ENCODE assay signal across 1 cellular context in the genomic region with DNA sequence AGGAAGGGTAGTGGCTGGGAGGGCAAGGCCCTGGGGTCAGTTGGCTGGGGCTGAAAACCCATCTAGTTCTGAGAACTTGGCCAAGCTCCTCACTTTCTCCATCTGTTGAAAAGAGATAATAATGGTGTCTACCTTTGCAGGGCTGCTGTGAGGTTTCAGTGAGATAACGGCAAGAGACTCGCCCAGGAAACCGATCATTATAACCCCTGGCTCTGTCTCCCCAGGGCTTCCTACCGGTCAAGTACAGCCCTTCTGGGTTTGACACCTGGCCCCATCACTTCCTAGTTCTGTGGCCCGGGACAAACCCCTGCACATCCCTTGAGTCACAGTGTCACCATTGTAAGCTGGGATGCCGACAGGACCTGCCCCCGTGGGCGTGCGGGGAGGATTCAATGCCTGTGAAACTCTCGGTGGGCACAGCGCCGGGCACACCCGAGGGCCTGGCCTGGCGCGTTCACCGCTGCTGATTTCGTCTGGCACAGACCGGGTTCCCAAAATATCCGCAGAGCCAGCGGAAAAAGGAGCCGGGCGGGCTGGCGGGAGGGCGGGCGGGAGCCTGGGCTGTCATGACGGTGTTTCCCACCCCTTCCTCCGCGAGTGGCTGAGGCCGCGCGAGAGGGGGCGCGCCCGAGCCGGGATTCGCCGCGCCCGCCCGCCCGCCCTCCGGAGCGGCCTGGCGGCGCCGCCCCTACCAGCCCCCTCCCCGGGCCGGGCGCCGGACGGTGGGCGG.
TF ChIP-seq lines count a peak whose summit lies in the region.

No MANE protein-coding gene starts in this region.

TF ChIP-seq in HepG2, 621 proteins besides CTCF, POLR2A, EP300 and RAD21 (continues in another document):
- TF ChIP-seq, protein P1, sequence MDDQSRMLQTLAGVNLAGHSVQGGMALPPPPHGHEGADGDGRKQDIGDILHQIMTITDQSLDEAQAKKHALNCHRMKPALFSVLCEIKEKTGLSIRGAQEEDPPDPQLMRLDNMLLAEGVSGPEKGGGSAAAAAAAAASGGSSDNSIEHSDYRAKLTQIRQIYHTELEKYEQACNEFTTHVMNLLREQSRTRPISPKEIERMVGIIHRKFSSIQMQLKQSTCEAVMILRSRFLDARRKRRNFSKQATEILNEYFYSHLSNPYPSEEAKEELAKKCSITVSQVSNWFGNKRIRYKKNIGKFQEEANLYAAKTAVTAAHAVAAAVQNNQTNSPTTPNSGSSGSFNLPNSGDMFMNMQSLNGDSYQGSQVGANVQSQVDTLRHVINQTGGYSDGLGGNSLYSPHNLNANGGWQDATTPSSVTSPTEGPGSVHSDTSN (CRISPR knock-in tag; IDR thresholded peaks at IDR 0.05; ENCODE audit: borderline replicate concordance) = no peak
- TF ChIP-seq, protein P2, sequence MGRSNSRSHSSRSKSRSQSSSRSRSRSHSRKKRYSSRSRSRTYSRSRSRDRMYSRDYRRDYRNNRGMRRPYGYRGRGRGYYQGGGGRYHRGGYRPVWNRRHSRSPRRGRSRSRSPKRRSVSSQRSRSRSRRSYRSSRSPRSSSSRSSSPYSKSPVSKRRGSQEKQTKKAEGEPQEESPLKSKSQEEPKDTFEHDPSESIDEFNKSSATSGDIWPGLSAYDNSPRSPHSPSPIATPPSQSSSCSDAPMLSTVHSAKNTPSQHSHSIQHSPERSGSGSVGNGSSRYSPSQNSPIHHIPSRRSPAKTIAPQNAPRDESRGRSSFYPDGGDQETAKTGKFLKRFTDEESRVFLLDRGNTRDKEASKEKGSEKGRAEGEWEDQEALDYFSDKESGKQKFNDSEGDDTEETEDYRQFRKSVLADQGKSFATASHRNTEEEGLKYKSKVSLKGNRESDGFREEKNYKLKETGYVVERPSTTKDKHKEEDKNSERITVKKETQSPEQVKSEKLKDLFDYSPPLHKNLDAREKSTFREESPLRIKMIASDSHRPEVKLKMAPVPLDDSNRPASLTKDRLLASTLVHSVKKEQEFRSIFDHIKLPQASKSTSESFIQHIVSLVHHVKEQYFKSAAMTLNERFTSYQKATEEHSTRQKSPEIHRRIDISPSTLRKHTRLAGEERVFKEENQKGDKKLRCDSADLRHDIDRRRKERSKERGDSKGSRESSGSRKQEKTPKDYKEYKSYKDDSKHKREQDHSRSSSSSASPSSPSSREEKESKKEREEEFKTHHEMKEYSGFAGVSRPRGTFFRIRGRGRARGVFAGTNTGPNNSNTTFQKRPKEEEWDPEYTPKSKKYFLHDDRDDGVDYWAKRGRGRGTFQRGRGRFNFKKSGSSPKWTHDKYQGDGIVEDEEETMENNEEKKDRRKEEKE (IDR thresholded peaks at IDR 0.05) = no peak
- TF ChIP-seq, protein P3, sequence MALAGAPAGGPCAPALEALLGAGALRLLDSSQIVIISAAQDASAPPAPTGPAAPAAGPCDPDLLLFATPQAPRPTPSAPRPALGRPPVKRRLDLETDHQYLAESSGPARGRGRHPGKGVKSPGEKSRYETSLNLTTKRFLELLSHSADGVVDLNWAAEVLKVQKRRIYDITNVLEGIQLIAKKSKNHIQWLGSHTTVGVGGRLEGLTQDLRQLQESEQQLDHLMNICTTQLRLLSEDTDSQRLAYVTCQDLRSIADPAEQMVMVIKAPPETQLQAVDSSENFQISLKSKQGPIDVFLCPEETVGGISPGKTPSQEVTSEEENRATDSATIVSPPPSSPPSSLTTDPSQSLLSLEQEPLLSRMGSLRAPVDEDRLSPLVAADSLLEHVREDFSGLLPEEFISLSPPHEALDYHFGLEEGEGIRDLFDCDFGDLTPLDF (CRISPR knock-in tag; IDR thresholded peaks at IDR 0.05) = no peak
- TF ChIP-seq ZFP36L2 (CRISPR knock-in tag; IDR thresholded peaks at IDR 0.05) = no peak
- TF ChIP-seq ZNF670 (CRISPR knock-in tag; IDR thresholded peaks at IDR 0.05; ENCODE audit: borderline replicate concordance) = no peak
- TF ChIP-seq HNRNPLL (IDR thresholded peaks at IDR 0.05; ENCODE audit: low read depth, low read length, poor library complexity, severe bottlenecking) = no peak
- 0 out of 2 replicates have a peak, but pooled peaks have one; percentile 42 for TF ChIP-seq SIN3A (IDR thresholded peaks at IDR 0.05; ENCODE audit: borderline replicate concordance, low read depth, low read length)
- no peak for TF ChIP-seq ZFP36 (IDR thresholded peaks at IDR 0.05; ENCODE audit: borderline replicate concordance, low read depth, low read length, partially characterized antibody)
- no peak for TF ChIP-seq NRL (CRISPR knock-in tag; IDR thresholded peaks at IDR 0.05; ENCODE audit: borderline replicate concordance)
- TF ChIP-seq MAFK (conservative IDR thresholded peaks at IDR 0.05 in 1 of 2, IDR thresholded peaks at IDR 0.05 in 1 of 2; ENCODE audit: low read length in 2 of 2) = no peak
- TF ChIP-seq GATA4 (IDR thresholded peaks at IDR 0.05; ENCODE audit: borderline replicate concordance, low read depth) = no peak
- TF ChIP-seq ZBTB20 (CRISPR knock-in tag; IDR thresholded peaks at IDR 0.05; ENCODE audit: borderline replicate concordance, low read depth) = no peak
- TF ChIP-seq ZNF180 (CRISPR knock-in tag; IDR thresholded peaks at IDR 0.05; ENCODE audit: borderline replicate concordance, low read depth) = no peak
- no peak for TF ChIP-seq SATB2 (CRISPR knock-in tag; IDR thresholded peaks at IDR 0.05)
- TF ChIP-seq JUN (CRISPR knock-in tag; IDR thresholded peaks at IDR 0.05) = no peak
- TF ChIP-seq, protein P4, sequence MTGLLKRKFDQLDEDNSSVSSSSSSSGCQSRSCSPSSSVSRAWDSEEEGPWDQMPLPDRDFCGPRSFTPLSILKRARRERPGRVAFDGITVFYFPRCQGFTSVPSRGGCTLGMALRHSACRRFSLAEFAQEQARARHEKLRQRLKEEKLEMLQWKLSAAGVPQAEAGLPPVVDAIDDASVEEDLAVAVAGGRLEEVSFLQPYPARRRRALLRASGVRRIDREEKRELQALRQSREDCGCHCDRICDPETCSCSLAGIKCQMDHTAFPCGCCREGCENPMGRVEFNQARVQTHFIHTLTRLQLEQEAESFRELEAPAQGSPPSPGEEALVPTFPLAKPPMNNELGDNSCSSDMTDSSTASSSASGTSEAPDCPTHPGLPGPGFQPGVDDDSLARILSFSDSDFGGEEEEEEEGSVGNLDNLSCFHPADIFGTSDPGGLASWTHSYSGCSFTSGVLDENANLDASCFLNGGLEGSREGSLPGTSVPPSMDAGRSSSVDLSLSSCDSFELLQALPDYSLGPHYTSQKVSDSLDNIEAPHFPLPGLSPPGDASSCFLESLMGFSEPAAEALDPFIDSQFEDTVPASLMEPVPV (CRISPR knock-in tag; IDR thresholded peaks at IDR 0.05) = no peak
- TF ChIP-seq ZNF451 (CRISPR knock-in tag; IDR thresholded peaks at IDR 0.05) = no peak
- TF ChIP-seq ZEB1 (IDR thresholded peaks at IDR 0.05; ENCODE audit: insufficient replicate concordance, low read depth) = no peak
- TF ChIP-seq, protein P5, sequence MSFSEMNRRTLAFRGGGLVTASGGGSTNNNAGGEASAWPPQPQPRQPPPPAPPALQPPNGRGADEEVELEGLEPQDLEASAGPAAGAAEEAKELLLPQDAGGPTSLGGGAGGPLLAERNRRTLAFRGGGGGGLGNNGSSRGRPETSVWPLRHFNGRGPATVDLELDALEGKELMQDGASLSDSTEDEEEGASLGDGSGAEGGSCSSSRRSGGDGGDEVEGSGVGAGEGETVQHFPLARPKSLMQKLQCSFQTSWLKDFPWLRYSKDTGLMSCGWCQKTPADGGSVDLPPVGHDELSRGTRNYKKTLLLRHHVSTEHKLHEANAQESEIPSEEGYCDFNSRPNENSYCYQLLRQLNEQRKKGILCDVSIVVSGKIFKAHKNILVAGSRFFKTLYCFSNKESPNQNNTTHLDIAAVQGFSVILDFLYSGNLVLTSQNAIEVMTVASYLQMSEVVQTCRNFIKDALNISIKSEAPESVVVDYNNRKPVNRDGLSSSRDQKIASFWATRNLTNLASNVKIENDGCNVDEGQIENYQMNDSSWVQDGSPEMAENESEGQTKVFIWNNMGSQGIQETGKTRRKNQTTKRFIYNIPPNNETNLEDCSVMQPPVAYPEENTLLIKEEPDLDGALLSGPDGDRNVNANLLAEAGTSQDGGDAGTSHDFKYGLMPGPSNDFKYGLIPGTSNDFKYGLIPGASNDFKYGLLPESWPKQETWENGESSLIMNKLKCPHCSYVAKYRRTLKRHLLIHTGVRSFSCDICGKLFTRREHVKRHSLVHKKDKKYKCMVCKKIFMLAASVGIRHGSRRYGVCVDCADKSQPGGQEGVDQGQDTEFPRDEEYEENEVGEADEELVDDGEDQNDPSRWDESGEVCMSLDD (CRISPR knock-in tag; IDR thresholded peaks at IDR 0.05; ENCODE audit: borderline replicate concordance) = no peak
- no peak for TF ChIP-seq TP53 (CRISPR knock-in tag; conservative IDR thresholded peaks at IDR 0.05)
- TF ChIP-seq, protein P6, sequence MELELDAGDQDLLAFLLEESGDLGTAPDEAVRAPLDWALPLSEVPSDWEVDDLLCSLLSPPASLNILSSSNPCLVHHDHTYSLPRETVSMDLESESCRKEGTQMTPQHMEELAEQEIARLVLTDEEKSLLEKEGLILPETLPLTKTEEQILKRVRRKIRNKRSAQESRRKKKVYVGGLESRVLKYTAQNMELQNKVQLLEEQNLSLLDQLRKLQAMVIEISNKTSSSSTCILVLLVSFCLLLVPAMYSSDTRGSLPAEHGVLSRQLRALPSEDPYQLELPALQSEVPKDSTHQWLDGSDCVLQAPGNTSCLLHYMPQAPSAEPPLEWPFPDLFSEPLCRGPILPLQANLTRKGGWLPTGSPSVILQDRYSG (CRISPR knock-in tag; IDR thresholded peaks at IDR 0.05) = no peak
- no peak for TF ChIP-seq GABPA (IDR thresholded peaks at IDR 0.05; ENCODE audit: low read depth, low read length)
- TF ChIP-seq GABPA (CRISPR knock-in tag; IDR thresholded peaks at IDR 0.05; ENCODE audit: low read depth) = peak; percentile 8; the same call in 1 of the 2 replicates
- TF ChIP-seq TOPORS (CRISPR knock-in tag; IDR thresholded peaks at IDR 0.05) = no peak
- TF ChIP-seq ZNF326 (CRISPR knock-in tag; IDR thresholded peaks at IDR 0.05; ENCODE audit: borderline replicate concordance) = no peak
- 0 out of 2 replicates have a peak, but pooled peaks have one; percentile 44 for TF ChIP-seq ZNF235 (CRISPR knock-in tag; IDR thresholded peaks at IDR 0.05; ENCODE audit: borderline replicate concordance)
- no peak for TF ChIP-seq ZSCAN21 (CRISPR knock-in tag; IDR thresholded peaks at IDR 0.05; ENCODE audit: borderline replicate concordance)
- TF ChIP-seq SALL1 (CRISPR knock-in tag; IDR thresholded peaks at IDR 0.05) = no peak
- TF ChIP-seq, protein P7, sequence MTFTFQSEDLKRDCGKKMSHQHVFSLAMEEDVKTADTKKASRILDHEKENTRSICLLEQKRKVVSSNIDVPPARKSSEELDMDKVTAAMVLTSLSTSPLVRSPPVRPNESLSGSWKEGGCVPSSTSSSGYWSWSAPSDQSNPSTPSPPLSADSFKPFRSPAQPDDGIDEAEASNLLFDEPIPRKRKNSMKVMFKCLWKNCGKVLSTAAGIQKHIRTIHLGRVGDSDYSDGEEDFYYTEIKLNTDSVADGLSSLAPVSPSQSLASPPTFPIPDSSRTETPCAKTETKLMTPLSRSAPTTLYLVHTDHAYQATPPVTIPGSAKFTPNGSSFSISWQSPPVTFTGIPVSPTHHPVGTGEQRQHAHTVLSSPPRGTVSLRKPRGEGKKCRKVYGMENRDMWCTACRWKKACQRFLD (CRISPR knock-in tag; IDR thresholded peaks at IDR 0.05; ENCODE audit: borderline replicate concordance) = no peak
- TF ChIP-seq, protein P8, sequence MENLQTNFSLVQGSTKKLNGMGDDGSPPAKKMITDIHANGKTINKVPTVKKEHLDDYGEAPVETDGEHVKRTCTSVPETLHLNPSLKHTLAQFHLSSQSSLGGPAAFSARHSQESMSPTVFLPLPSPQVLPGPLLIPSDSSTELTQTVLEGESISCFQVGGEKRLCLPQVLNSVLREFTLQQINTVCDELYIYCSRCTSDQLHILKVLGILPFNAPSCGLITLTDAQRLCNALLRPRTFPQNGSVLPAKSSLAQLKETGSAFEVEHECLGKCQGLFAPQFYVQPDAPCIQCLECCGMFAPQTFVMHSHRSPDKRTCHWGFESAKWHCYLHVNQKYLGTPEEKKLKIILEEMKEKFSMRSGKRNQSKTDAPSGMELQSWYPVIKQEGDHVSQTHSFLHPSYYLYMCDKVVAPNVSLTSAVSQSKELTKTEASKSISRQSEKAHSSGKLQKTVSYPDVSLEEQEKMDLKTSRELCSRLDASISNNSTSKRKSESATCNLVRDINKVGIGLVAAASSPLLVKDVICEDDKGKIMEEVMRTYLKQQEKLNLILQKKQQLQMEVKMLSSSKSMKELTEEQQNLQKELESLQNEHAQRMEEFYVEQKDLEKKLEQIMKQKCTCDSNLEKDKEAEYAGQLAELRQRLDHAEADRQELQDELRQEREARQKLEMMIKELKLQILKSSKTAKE (CRISPR knock-in tag; IDR thresholded peaks at IDR 0.05; ENCODE audit: borderline replicate concordance) = no peak
- peak; percentile 50; the same call in 1 of the 2 replicates for TF ChIP-seq ZSCAN25 (CRISPR knock-in tag; IDR thresholded peaks at IDR 0.05)
- TF ChIP-seq, protein P9, sequence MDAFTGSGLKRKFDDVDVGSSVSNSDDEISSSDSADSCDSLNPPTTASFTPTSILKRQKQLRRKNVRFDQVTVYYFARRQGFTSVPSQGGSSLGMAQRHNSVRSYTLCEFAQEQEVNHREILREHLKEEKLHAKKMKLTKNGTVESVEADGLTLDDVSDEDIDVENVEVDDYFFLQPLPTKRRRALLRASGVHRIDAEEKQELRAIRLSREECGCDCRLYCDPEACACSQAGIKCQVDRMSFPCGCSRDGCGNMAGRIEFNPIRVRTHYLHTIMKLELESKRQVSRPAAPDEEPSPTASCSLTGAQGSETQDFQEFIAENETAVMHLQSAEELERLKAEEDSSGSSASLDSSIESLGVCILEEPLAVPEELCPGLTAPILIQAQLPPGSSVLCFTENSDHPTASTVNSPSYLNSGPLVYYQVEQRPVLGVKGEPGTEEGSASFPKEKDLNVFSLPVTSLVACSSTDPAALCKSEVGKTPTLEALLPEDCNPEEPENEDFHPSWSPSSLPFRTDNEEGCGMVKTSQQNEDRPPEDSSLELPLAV (CRISPR knock-in tag; conservative IDR thresholded peaks at IDR 0.05; ENCODE audit: low read depth) = no peak
- TF ChIP-seq, protein P10, sequence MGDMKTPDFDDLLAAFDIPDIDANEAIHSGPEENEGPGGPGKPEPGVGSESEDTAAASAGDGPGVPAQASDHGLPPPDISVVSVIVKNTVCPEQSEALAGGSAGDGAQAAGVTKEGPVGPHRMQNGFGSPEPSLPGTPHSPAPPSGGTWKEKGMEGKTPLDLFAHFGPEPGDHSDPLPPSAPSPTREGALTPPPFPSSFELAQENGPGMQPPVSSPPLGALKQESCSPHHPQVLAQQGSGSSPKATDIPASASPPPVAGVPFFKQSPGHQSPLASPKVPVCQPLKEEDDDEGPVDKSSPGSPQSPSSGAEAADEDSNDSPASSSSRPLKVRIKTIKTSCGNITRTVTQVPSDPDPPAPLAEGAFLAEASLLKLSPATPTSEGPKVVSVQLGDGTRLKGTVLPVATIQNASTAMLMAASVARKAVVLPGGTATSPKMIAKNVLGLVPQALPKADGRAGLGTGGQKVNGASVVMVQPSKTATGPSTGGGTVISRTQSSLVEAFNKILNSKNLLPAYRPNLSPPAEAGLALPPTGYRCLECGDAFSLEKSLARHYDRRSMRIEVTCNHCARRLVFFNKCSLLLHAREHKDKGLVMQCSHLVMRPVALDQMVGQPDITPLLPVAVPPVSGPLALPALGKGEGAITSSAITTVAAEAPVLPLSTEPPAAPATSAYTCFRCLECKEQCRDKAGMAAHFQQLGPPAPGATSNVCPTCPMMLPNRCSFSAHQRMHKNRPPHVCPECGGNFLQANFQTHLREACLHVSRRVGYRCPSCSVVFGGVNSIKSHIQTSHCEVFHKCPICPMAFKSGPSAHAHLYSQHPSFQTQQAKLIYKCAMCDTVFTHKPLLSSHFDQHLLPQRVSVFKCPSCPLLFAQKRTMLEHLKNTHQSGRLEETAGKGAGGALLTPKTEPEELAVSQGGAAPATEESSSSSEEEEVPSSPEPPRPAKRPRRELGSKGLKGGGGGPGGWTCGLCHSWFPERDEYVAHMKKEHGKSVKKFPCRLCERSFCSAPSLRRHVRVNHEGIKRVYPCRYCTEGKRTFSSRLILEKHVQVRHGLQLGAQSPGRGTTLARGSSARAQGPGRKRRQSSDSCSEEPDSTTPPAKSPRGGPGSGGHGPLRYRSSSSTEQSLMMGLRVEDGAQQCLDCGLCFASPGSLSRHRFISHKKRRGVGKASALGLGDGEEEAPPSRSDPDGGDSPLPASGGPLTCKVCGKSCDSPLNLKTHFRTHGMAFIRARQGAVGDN (CRISPR knock-in tag; IDR thresholded peaks at IDR 0.05) = peak; percentile 52; the same call in 1 of the 2 replicates
